23 cellular contexts compared by ENCODE assay signal in the genomic region with DNA sequence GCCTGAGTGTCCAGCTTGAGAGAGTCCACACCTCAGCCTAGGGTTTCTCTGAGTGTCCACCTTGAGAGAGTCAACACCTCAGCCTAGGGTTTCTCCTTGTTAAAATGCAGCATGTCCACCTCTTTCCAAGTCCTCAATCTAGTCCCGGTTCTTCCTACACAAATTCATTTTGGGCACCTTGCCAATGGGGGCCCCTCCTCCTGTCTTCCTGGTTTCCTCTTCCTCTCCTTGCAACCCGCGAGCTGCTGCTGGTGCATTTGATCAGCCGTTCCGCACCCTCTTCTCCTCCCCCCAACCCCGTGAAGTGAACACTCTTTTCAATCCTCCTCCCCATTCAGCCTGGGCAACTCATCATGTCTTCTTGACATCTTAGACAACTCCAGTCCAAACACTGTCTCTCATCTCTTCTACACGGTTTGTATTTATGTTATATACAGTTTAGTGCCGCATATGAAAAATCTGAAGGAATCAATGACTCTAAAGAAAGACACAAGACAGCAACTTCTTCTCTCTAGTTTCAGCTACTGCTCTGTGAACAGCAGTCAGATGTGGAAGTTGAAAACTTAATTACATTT.
DNase-seq lines count a peak whose midpoint lies in the region; TF ChIP-seq lines count a peak whose summit lies in the region.
"Had no signal": no experiment of that assay in that cellular context is flagged by ENCODE, and none has a peak within 500 bp of the region (broad histone marks: within the 10 kb centered on the region; RNA-seq: fewer than 3 reads in every experiment).

No MANE protein-coding gene starts in this region.

- peaks cover 6 to 36% (median 22%) of the 10 kb centered on the region in 11 experiments; a peak in 19 of 22 replicates for H3K9me3 ChIP-seq in BLaER1 treated with 17β-estradiol and CSF1 and Interleukin-3, amounts not matched to agents 10 nM and 100 nM (replicated peaks in 1 of 11)
- no peaks in the 10 kb centered on the region for H3K9me3 ChIP-seq in osteoblast (ENCODE audit: low read depth, low read length)

- no peak overlapping the region for H2AFZ ChIP-seq in osteoblast (ENCODE audit: low read length)

- DNase-seq in Kasumi-1 (lab: John Stamatoyannopoulos, UW): peak; percentile 15 to 34
- DNase-seq in left kidney (ENCODE audit: low read depth, low spot score): peak; percentile 23
- peak; percentile 46 for DNase-seq in osteoblast (ENCODE audit: insufficient read length, low spot score, missing footprints)
- DNase-seq in GM13976 (ENCODE audit: low spot score): no peak
- no peak for DNase-seq in RWPE1 (ENCODE audit: low spot score)
- DNase-seq in cerebellar cortex (ENCODE audit: low spot score): no peak
- DNase-seq: AML-193; Calu3; CD8-positive, alpha-beta memory T cell; DMS79 treated with DMSO at 0.1 percent for 48 hours; GOT3; HCEC 1CT; MV-4-11; NCI-H1105; NCI-H1436 treated with DMSO at 0.1 percent for 48 hours; NCI-H187 treated with DMSO at 0.1 percent for 48 hours; NCI-H446 treated with DMSO at 0.1 percent for 48 hours; NCI-H526; RPMI8226; SHP77; T-cell had no signal

- no peaks in the 10 kb centered on the region for H3K27me3 ChIP-seq in BLaER1 treated with 17β-estradiol and CSF1 and Interleukin-3, amounts not matched to agents 10 nM and 100 nM
- H3K27me3 ChIP-seq in osteoblast (ENCODE audit: insufficient read depth, low read length): peaks cover 60% of the 10 kb centered on the region

- POLR2A ChIA-PET in RWPE1 (lab: Yijun Ruan, JAX; ENCODE audit: low non-redundant PET): no interaction called here

- no peaks in the 10 kb centered on the region for H4K20me1 ChIP-seq in BLaER1 treated with 17β-estradiol and CSF1 and Interleukin-3, amounts not matched to agents 10 nM and 100 nM
- H4K20me1 ChIP-seq in osteoblast (ENCODE audit: insufficient read depth, low read length): no peaks in the 10 kb centered on the region

- no peak overlapping the region for H3K27ac ChIP-seq in BLaER1 treated with 17β-estradiol and CSF1 and Interleukin-3, amounts not matched to agents 10 nM and 100 nM
- no peak overlapping the region for H3K27ac ChIP-seq in osteoblast (ENCODE audit: low read depth, low read length)
- no peak overlapping the region for H3K27ac ChIP-seq in RWPE1
- H3K27ac ChIP-seq: C4-2B had no signal

- H3K9ac ChIP-seq in BLaER1 treated with 17β-estradiol and CSF1 and Interleukin-3, amounts not matched to agents 10 nM and 100 nM: no peak overlapping the region

- no peaks in the 10 kb centered on the region for H3K79me2 ChIP-seq in osteoblast (ENCODE audit: insufficient read depth, low read length)

- in situ Hi-C loops in GM13976 (cut with MboI; ENCODE audit: low sequenced_read_pairs, unreplicated experiment): no loop called here

- H3K4me2 ChIP-seq in BLaER1 treated with 17β-estradiol and CSF1 and Interleukin-3, amounts not matched to agents 10 nM and 100 nM: peak overlapping the region in 9 of 11 experiments; percentile 2 to 63 (median 18); a peak in 9 of 22 replicates
- no peak overlapping the region for H3K4me2 ChIP-seq in osteoblast (ENCODE audit: insufficient read depth, low read length)

- H3K4me3 ChIP-seq in BLaER1 treated with 17β-estradiol and CSF1 and Interleukin-3, amounts not matched to agents 10 nM and 100 nM: no peak overlapping the region
- no peak overlapping the region for H3K4me3 ChIP-seq in osteoblast (ENCODE audit: insufficient read depth, low read length)

- H3K4me1 ChIP-seq in BLaER1 treated with 17β-estradiol and CSF1 and Interleukin-3, amounts not matched to agents 10 nM and 100 nM: peaks cover 0 to 45% (median 5%) of the 10 kb centered on the region in 10 experiments; a peak in 9 of 20 replicates
- no peaks in the 10 kb centered on the region for H3K4me1 ChIP-seq in osteoblast (ENCODE audit: insufficient read depth, low read length)

- CTCF ChIA-PET in RWPE1 (lab: Yijun Ruan, JAX): no interaction called here

- TF ChIP-seq CTCF in osteoblast (IDR thresholded peaks at IDR 0.05; ENCODE audit: extremely low read depth, low read depth, low read length) (no peak), GM13976 (IDR thresholded peaks at IDR 0.05; ENCODE audit: borderline replicate concordance, control extremely low read depth, extremely low read depth, insufficient read depth, missing control alignments) (no peak), RWPE1 (conservative IDR thresholded peaks at IDR 0.05; ENCODE audit: low read depth) (no peak)

- no peaks in the 10 kb centered on the region for H3K36me3 ChIP-seq in BLaER1 treated with 17β-estradiol and CSF1 and Interleukin-3, amounts not matched to agents 10 nM and 100 nM
- H3K36me3 ChIP-seq in osteoblast (ENCODE audit: insufficient read depth, low read length): no peaks in the 10 kb centered on the region

Comparison
In these comparisons a context has a peak if more than half of its experiments do, and no peak if none do; other contexts are left out.
1. DNase-seq: peak in Kasumi-1 (2 of 2), left kidney (single experiment) and osteoblast (single experiment); none in GM13976 (single experiment), RWPE1 (single experiment) and cerebellar cortex (single experiment).